In the genomic region with DNA sequence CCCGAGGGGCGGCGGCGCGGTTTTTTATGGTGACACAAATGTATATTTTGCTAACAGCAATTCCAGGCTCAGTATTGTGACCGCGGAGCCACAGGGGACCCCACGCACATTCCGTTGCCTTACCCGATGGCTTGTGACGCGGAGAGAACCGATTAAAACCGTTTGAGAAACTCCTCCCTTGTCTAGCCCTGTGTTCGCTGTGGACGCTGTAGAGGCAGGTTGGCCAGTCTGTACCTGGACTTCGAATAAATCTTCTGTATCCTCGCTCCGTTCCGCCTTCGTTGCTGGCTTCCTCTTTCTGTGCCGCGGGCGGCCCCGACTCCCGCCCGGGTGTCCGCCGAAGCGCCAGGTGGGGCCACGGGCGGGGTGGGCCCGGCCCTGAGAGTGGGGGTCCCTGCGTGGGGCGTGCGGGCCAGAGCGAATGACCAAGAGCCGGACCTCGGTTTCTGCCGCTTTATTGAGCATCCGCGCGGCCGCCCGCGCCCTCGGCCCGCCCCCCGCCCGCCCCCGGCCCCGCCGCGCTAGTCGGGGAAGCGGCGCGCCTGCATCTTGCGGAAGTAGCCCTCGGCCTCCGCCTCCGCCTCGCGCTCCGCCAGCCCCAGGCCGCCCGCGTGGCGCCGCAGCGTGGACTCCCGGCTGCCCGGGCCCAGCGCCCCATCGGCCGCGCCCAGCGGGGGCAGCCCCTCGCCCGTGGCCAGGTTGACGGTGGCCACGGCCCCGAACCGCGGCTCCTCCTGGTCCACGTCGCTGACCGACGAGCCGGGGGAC, we compare ENCODE assay signal across 1 cellular context.
TF ChIP-seq lines count a peak whose summit lies in the region.

No MANE protein-coding gene starts in this region.

TF ChIP-seq in K562, 482 proteins besides CTCF, POLR2A, EP300 and RAD21 (continued from another document):
- TF ChIP-seq, protein P1, sequence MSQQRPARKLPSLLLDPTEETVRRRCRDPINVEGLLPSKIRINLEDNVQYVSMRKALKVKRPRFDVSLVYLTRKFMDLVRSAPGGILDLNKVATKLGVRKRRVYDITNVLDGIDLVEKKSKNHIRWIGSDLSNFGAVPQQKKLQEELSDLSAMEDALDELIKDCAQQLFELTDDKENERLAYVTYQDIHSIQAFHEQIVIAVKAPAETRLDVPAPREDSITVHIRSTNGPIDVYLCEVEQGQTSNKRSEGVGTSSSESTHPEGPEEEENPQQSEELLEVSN (IDR thresholded peaks at IDR 0.05; ENCODE audit: borderline replicate concordance in 1 of 2, extremely low read depth in 1 of 2, insufficient read depth in 1 of 2, insufficient read length in 1 of 2, low read depth in 1 of 2, low read length in 1 of 2, poor library complexity in 1 of 2, severe bottlenecking in 1 of 2): no peak
- TF ChIP-seq RBM22 (IDR thresholded peaks at IDR 0.05; ENCODE audit: low read depth, low read length, poor library complexity, severe bottlenecking): peak; percentile 85
- TF ChIP-seq TCF3 (CRISPR knock-in tag; IDR thresholded peaks at IDR 0.05): no peak
- no peak for TF ChIP-seq CTCFL (IDR thresholded peaks at IDR 0.05; ENCODE audit: borderline replicate concordance, insufficient read depth, low read depth, low read length, poor library complexity, severe bottlenecking)
- TF ChIP-seq MYNN (IDR thresholded peaks at IDR 0.05): peak; percentile 16; the same call in 1 of the 2 replicates
- TF ChIP-seq MYNN (CRISPR knock-in tag; IDR thresholded peaks at IDR 0.05): no peak
- TF ChIP-seq SUPT5H (IDR thresholded peaks at IDR 0.05): peak; percentile 82
- no peak for TF ChIP-seq RFX1 (IDR thresholded peaks at IDR 0.05)
- peak; percentile 67 for TF ChIP-seq POLR2B (IDR thresholded peaks at IDR 0.05; ENCODE audit: low read depth, partially characterized antibody)
- TF ChIP-seq CCNT2 (IDR thresholded peaks at IDR 0.05; ENCODE audit: borderline replicate concordance, extremely low read depth, insufficient read length, low read depth, low read length): no peak
- TF ChIP-seq ZNF133 (CRISPR knock-in tag; IDR thresholded peaks at IDR 0.05): no peak
- TF ChIP-seq GTF2F1 (IDR thresholded peaks at IDR 0.05; ENCODE audit: low read depth, low read length): no peak
- TF ChIP-seq, protein P2, sequence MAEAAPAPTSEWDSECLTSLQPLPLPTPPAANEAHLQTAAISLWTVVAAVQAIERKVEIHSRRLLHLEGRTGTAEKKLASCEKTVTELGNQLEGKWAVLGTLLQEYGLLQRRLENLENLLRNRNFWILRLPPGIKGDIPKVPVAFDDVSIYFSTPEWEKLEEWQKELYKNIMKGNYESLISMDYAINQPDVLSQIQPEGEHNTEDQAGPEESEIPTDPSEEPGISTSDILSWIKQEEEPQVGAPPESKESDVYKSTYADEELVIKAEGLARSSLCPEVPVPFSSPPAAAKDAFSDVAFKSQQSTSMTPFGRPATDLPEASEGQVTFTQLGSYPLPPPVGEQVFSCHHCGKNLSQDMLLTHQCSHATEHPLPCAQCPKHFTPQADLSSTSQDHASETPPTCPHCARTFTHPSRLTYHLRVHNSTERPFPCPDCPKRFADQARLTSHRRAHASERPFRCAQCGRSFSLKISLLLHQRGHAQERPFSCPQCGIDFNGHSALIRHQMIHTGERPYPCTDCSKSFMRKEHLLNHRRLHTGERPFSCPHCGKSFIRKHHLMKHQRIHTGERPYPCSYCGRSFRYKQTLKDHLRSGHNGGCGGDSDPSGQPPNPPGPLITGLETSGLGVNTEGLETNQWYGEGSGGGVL (CRISPR knock-in tag; IDR thresholded peaks at IDR 0.05): no peak
- TF ChIP-seq CBX1 (IDR thresholded peaks at IDR 0.05; ENCODE audit: low read depth): peak; percentile 55; the same call in 1 of the 2 replicates
- no peak for TF ChIP-seq FUS (optimal IDR thresholded peaks at IDR 0.05; ENCODE audit: low read depth, low read length)
- TF ChIP-seq, protein P3, sequence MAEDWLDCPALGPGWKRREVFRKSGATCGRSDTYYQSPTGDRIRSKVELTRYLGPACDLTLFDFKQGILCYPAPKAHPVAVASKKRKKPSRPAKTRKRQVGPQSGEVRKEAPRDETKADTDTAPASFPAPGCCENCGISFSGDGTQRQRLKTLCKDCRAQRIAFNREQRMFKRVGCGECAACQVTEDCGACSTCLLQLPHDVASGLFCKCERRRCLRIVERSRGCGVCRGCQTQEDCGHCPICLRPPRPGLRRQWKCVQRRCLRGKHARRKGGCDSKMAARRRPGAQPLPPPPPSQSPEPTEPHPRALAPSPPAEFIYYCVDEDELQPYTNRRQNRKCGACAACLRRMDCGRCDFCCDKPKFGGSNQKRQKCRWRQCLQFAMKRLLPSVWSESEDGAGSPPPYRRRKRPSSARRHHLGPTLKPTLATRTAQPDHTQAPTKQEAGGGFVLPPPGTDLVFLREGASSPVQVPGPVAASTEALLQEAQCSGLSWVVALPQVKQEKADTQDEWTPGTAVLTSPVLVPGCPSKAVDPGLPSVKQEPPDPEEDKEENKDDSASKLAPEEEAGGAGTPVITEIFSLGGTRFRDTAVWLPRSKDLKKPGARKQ (CRISPR knock-in tag; IDR thresholded peaks at IDR 0.05): 0 out of 2 replicates have a peak, but pooled peaks have one; percentile 15
- TF ChIP-seq, protein P4, sequence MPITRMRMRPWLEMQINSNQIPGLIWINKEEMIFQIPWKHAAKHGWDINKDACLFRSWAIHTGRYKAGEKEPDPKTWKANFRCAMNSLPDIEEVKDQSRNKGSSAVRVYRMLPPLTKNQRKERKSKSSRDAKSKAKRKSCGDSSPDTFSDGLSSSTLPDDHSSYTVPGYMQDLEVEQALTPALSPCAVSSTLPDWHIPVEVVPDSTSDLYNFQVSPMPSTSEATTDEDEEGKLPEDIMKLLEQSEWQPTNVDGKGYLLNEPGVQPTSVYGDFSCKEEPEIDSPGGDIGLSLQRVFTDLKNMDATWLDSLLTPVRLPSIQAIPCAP (CRISPR knock-in tag; IDR thresholded peaks at IDR 0.05; ENCODE audit: borderline replicate concordance): no peak
- no peak for TF ChIP-seq ZNF146 (CRISPR knock-in tag; IDR thresholded peaks at IDR 0.05; ENCODE audit: unreplicated experiment)
- TF ChIP-seq EP400 (IDR thresholded peaks at IDR 0.05): no peak
- TF ChIP-seq CLOCK (CRISPR knock-in tag; IDR thresholded peaks at IDR 0.05; ENCODE audit: borderline replicate concordance): no peak
- peak; percentile 9 for TF ChIP-seq PCBP1 (IDR thresholded peaks at IDR 0.05; ENCODE audit: low read depth, low read length, poor library complexity, severe bottlenecking)
